In genomic region chr3:17771177-17772048, GRCh38 we compare ENCODE assay signal across 1 cellular context.
TF ChIP-seq lines count a peak whose summit lies in the region.

No MANE protein-coding gene starts in this region.

TF ChIP-seq in K562, 482 proteins besides CTCF, POLR2A, EP300 and RAD21 (continued from another document and continues in another):
- no peak for TF ChIP-seq THAP12 (CRISPR knock-in tag; IDR thresholded peaks at IDR 0.05)
- TF ChIP-seq TARDBP (IDR thresholded peaks at IDR 0.05), result no peak
- TF ChIP-seq ZNF134 (CRISPR knock-in tag; conservative IDR thresholded peaks at IDR 0.05), result no peak
- TF ChIP-seq STAG1 (CRISPR knock-in tag; IDR thresholded peaks at IDR 0.05; ENCODE audit: borderline replicate concordance), result no peak
- no peak for TF ChIP-seq ID3 (CRISPR knock-in tag; IDR thresholded peaks at IDR 0.05)
- no peak for TF ChIP-seq ID3 (tag; IDR thresholded peaks at IDR 0.05)
- TF ChIP-seq ZNF764 (CRISPR knock-in tag; IDR thresholded peaks at IDR 0.05; ENCODE audit: low read depth), result no peak
- TF ChIP-seq FOXO4 (CRISPR knock-in tag; IDR thresholded peaks at IDR 0.05), result no peak
- TF ChIP-seq ZFP91 (CRISPR knock-in tag; IDR thresholded peaks at IDR 0.05), result no peak
- TF ChIP-seq ZNF584 (CRISPR knock-in tag; IDR thresholded peaks at IDR 0.05; ENCODE audit: low read depth), result no peak
- no peak for TF ChIP-seq BHLHE40 (IDR thresholded peaks at IDR 0.05; ENCODE audit: low read length)
- TF ChIP-seq ATF6 (CRISPR knock-in tag; IDR thresholded peaks at IDR 0.05), result no peak
- TF ChIP-seq ARHGAP35 (IDR thresholded peaks at IDR 0.05; ENCODE audit: partially characterized antibody), result no peak
- peak in 1 of 2 experiments; percentile 92; a peak in 3 of 4 replicates for TF ChIP-seq RCOR1 (IDR thresholded peaks at IDR 0.05; ENCODE audit: borderline replicate concordance in 1 of 2, low read depth in 2 of 2, low read length in 2 of 2)
- peak; percentile 99 for TF ChIP-seq C11orf30 (IDR thresholded peaks at IDR 0.05; ENCODE audit: low read depth)
- TF ChIP-seq ZEB2 (IDR thresholded peaks at IDR 0.05), result peak; percentile 22; the same call in 1 of the 2 replicates
- TF ChIP-seq NEUROD1 (IDR thresholded peaks at IDR 0.05; ENCODE audit: borderline replicate concordance, low read depth, low read length, partially characterized antibody), result no peak
- no peak for TF ChIP-seq PURB (CRISPR knock-in tag; IDR thresholded peaks at IDR 0.05; ENCODE audit: low read depth)
- TF ChIP-seq HMG20B (CRISPR knock-in tag; IDR thresholded peaks at IDR 0.05), result no peak
- TF ChIP-seq BCOR (IDR thresholded peaks at IDR 0.05), result no peak
- no peak for TF ChIP-seq ZNF830 (CRISPR knock-in tag; IDR thresholded peaks at IDR 0.05)
- no peak for TF ChIP-seq ARID3B (CRISPR knock-in tag; IDR thresholded peaks at IDR 0.05; ENCODE audit: borderline replicate concordance)
- no peak for TF ChIP-seq ZSCAN32 (CRISPR knock-in tag; IDR thresholded peaks at IDR 0.05)
- TF ChIP-seq ZNF174 (CRISPR knock-in tag; IDR thresholded peaks at IDR 0.05), result no peak
- TF ChIP-seq BRF2 (IDR thresholded peaks at IDR 0.05; ENCODE audit: borderline replicate concordance, insufficient read depth, insufficient read length), result no peak
- TF ChIP-seq MBD1 (CRISPR knock-in tag; IDR thresholded peaks at IDR 0.05), result no peak
- TF ChIP-seq ZFP36 (IDR thresholded peaks at IDR 0.05; ENCODE audit: low read depth, low read length, partially characterized antibody), result no peak
- no peak for TF ChIP-seq ZNF512 (tag; IDR thresholded peaks at IDR 0.05)
- no peak for TF ChIP-seq E2F5 (CRISPR knock-in tag; IDR thresholded peaks at IDR 0.05)
- no peak for TF ChIP-seq SNRNP70 (optimal IDR thresholded peaks at IDR 0.05; ENCODE audit: low read depth, low read length)
- TF ChIP-seq TAF9B (IDR thresholded peaks at IDR 0.05; ENCODE audit: partially characterized antibody), result peak; percentile 65
- peak; percentile 62; the same call in 1 of the 2 replicates for TF ChIP-seq NCOA1 (IDR thresholded peaks at IDR 0.05; ENCODE audit: low read depth)
- no peak for TF ChIP-seq ZNF3 (CRISPR knock-in tag; IDR thresholded peaks at IDR 0.05)
- no peak for TF ChIP-seq CREM (IDR thresholded peaks at IDR 0.05; ENCODE audit: low read depth)
- TF ChIP-seq ZNF384 (IDR thresholded peaks at IDR 0.05; ENCODE audit: low read depth, low read length), result no peak
- no peak for TF ChIP-seq CEBPZ (IDR thresholded peaks at IDR 0.05; ENCODE audit: borderline replicate concordance, low read depth, low read length)
